Comparison of ENCODE assay signal across 11 cellular contexts in genomic region chr2:19649785-19650380, GRCh38.
A peak's percentile ranks its signal among the peaks of the same experiment; 100 is the strongest.
DNase-seq lines count a peak whose midpoint lies in the region; ATAC-seq and TF ChIP-seq lines count a peak whose summit lies in the region.
"Had no signal": no experiment of that assay in that cellular context is flagged by ENCODE, and none has a peak within 500 bp of the region (broad histone marks: within the 10 kb centered on the region; RNA-seq: fewer than 3 reads in every experiment).

No MANE protein-coding gene starts in this region.

- peak overlapping the region; percentile 76 for H3K27ac ChIP-seq in PC-9
- no peak overlapping the region for H3K27ac ChIP-seq in colonic mucosa

- H3K9me2 ChIP-seq in PC-9 (ENCODE audit: insufficient read depth), result no peaks in the 10 kb centered on the region

- POLR2A ChIA-PET in PC-9 (lab: Charles Lee; ENCODE audit: unreplicated experiment), result no interaction called here

- H3K9me3 ChIP-seq in PC-9 (ENCODE audit: insufficient read depth, low read depth), result no peaks in the 10 kb centered on the region; the same call in 1 of the 2 replicates
- no peaks in the 10 kb centered on the region for H3K9me3 ChIP-seq in colonic mucosa

- H3K4me3 ChIP-seq in AG10803 (ENCODE audit: low read length) (no peak overlapping the region), PC-9 (no peak overlapping the region), colonic mucosa (no peak overlapping the region)

- no peak for TF ChIP-seq CTCF in AG10803 (conservative IDR thresholded peaks at IDR 0.05; ENCODE audit: low read length)
- TF ChIP-seq CTCF in PC-9 (conservative IDR thresholded peaks at IDR 0.05), result no peak
- no peak for TF ChIP-seq CTCF in colonic mucosa (IDR thresholded peaks at IDR 0.05)

- H3K27me3 ChIP-seq in PC-9 (ENCODE audit: insufficient read depth, low read depth) (no peaks in the 10 kb centered on the region), colonic mucosa (no peaks in the 10 kb centered on the region)

- no peaks in the 10 kb centered on the region for H3K79me2 ChIP-seq in PC-9 (ENCODE audit: low read depth)

- H3K9ac ChIP-seq in colonic mucosa (ENCODE audit: low read depth in 2 of 2, low read length in 2 of 2), result no peak overlapping the region

- H2AFZ ChIP-seq in PC-9, result no peak overlapping the region

- no peaks in the 10 kb centered on the region for H4K20me1 ChIP-seq in PC-9 (ENCODE audit: insufficient read depth)

- DNase-seq in AG10803 (ENCODE audit: low read depth), result peak; percentile 99
- peak; percentile 25 to 87 for DNase-seq in PC-9
- peak; percentile 65 for DNase-seq in myocyte (ENCODE audit: low read depth)
- DNase-seq in colonic mucosa, result no peak
- DNase-seq in hippocampal formation (lab: John Stamatoyannopoulos, UW), result no peak
- no peak for DNase-seq in activated CD8-positive, alpha-beta memory T cell treated with anti-CD3 and anti-CD28 coated beads for 24 hours
- DNase-seq: activated naive CD4-positive, alpha-beta T cell treated with Interleukin-2 at 50 U/mL for 16 hours; CD8-positive, alpha-beta memory T cell; NCI-H1417 treated with DMSO at 0.1 percent for 48 hours had no signal

- no TSS peak for BruUV-seq in PC-9 (replicated peaks; lab: Mats Ljungman, UMichigan)

- peak overlapping the region; percentile 48 for H3K4me2 ChIP-seq in PC-9

- H3K4me1 ChIP-seq in PC-9 (replicated peaks; ENCODE audit: insufficient read depth) (peaks cover 25% of the 10 kb centered on the region), colonic mucosa (no peaks in the 10 kb centered on the region)

- intact Hi-C loops in PC-9 (cut with micrococcal nuclease; ENCODE audit: unreplicated experiment), result no loop called here
- intact Hi-C loops in colonic mucosa (cut with DNase I), result no loop called here

- ATAC-seq in esophagus mucosa, result peak; percentile 88
- no peak for ATAC-seq in activated CD4-positive, CD25-positive, alpha-beta regulatory T cell treated with anti-CD3 and anti-CD28 coated beads, Interleukin-2, amount 50 U/mL, for 24 hours

- CTCF ChIA-PET in PC-9 (lab: Charles Lee), result no interaction called here

- peaks cover 7% of the 10 kb centered on the region for H3F3A ChIP-seq in PC-9 (ENCODE audit: insufficient read depth, low read depth)

- H3K36me3 ChIP-seq in PC-9 (ENCODE audit: low read depth) (no peaks in the 10 kb centered on the region; the same call in 1 of the 2 replicates), colonic mucosa (no peaks in the 10 kb centered on the region)

Comparison
In these comparisons a context has a peak if more than half of its experiments do, and no peak if none do; other contexts are left out.
1. DNase-seq: peak in AG10803 (single experiment), PC-9 (2 of 2) and myocyte (single experiment); none in colonic mucosa (single experiment), hippocampal formation (0 of 2) and activated CD8-positive, alpha-beta memory T cell treated with anti-CD3 and anti-CD28 coated beads for 24 hours (single experiment).